Comparison of ENCODE assay signal across 8 cellular contexts in genomic region chr12:46388427-46388992, GRCh38. TPM values are rescaled to one million over a fixed set of nuclear protein-coding genes. Genes with fewer than 3 reads are reported as not detected.
A peak's percentile ranks its signal among the peaks of the same experiment; 100 is the strongest.
DNase-seq lines count a peak whose midpoint lies in the region; ATAC-seq, FAIRE-seq and TF ChIP-seq lines count a peak whose summit lies in the region.

No MANE protein-coding gene starts in this region.

- H3K4me3 Mint-ChIP-seq in IgD-negative memory B cell, result peak overlapping the region; percentile 45 to 88 (median 67)

- peak; percentile 81 for FAIRE-seq in GM12892 (lab: Jason Lieb, UNC)

- ATAC-seq in GM21528 (IDR thresholded peaks at IDR 0.05; ENCODE audit: low FRiP score, unreplicated experiment), result peak; percentile 62

- DNase-seq in GM12892 (ENCODE audit: insufficient read length), result no peak
- DNase-seq in colonic mucosa, result no peak
- DNase-seq in stimulated activated naive CD4-positive, alpha-beta T cell treated with Interleukin-2 at 50 U/mL for 16 hours (lab: John Stamatoyannopoulos, UW), result no peak
- no peak for DNase-seq in NCI-H128 (lab: John Stamatoyannopoulos, UW; ENCODE audit: unreplicated experiment)
- DNase-seq in SKM-1 (lab: John Stamatoyannopoulos, UW; ENCODE audit: unreplicated experiment), result no peak
- DNase-seq in ecto neural progenitor cell (ENCODE audit: low spot score), result no peak

- no peak for TF ChIP-seq CTCF in colonic mucosa (IDR thresholded peaks at IDR 0.05)

- TF ChIP-seq POLR2A in GM12892 (IDR thresholded peaks at IDR 0.05; ENCODE audit: low read depth, low read length), result no peak

- H3K27ac ChIP-seq in colonic mucosa, result peak overlapping the region; percentile 67

- no peaks in the 10 kb centered on the region for H3K36me3 ChIP-seq in colonic mucosa

- H3K9me3 ChIP-seq in colonic mucosa, result no peaks in the 10 kb centered on the region

- peak overlapping the region in 1 of 2 donors; percentile 19 for H3K9ac ChIP-seq in colonic mucosa (ENCODE audit: low read depth in 2 of 2, low read length in 2 of 2)

- H3K27ac Mint-ChIP-seq in IgD-negative memory B cell, result peak overlapping the region; percentile 77 to 97 (median 97)

- H3K4me3 ChIP-seq in colonic mucosa, result no peak overlapping the region

- no peaks in the 10 kb centered on the region for H3K27me3 ChIP-seq in colonic mucosa

- intact Hi-C loops in colonic mucosa (cut with DNase I), result no loop called here

- H3K36me3 Mint-ChIP-seq in IgD-negative memory B cell, result peaks cover 10% of the 10 kb centered on the region

- peaks cover 13% of the 10 kb centered on the region for H3K4me1 ChIP-seq in colonic mucosa

- H3K27me3 Mint-ChIP-seq in IgD-negative memory B cell, result no peaks in the 10 kb centered on the region

- peaks cover 61 to 75% (median 62%) of the 10 kb centered on the region in 3 donors for H3K4me1 Mint-ChIP-seq in IgD-negative memory B cell

- H3K9me3 Mint-ChIP-seq in IgD-negative memory B cell, result no peaks in the 10 kb centered on the region

RNA-seq across cellular contexts. Expression of gene SLC38A2, which starts 15.9 kb away (rescaled TPM):
- polyA plus RNA-seq in GM12892 (2012; ENCODE audit: missing spikeins), result 47.2 TPM
- polyA plus RNA-seq in IgD-negative memory B cell, result 51.1 TPM
- 100 to 1,000 TPM in 1 of 2 donors, 10 to 100 TPM in 1; 98.5 to 158 TPM for total RNA-seq in colonic mucosa
